1 cellular context compared by ENCODE assay signal in the genomic region with DNA sequence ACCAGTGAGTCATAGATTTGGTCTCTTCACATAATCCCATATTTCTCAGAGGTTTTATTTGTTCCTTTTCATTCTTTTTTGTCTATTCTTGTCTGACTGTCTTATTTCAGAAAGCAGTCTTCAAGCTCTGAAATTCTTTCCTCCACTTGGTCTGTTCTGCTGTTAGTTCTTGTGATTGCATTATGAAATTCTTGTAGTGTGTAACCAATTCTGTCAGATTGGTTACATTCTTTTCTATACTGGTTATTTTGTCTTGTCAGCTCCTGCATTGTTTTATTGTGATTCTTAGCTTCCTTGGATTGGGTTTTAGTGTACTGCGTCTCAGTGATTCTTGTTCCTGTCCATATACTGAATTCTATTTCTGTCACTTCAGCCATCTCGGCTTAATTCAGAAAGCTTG.
A peak's percentile ranks its signal among the peaks of the same experiment; 100 is the strongest.
TF ChIP-seq lines count a peak whose summit lies in the region.

No MANE protein-coding gene starts in this region.

TF ChIP-seq in HepG2, 621 proteins besides CTCF, POLR2A, EP300 and RAD21:
- TF ChIP-seq ARNTL (CRISPR knock-in tag; IDR thresholded peaks at IDR 0.05) (no peak), NRL (CRISPR knock-in tag; IDR thresholded peaks at IDR 0.05; ENCODE audit: borderline replicate concordance) (no peak), PRMT3 (CRISPR knock-in tag; IDR thresholded peaks at IDR 0.05; ENCODE audit: borderline replicate concordance, low read depth) (no peak), GATAD2A (CRISPR knock-in tag; IDR thresholded peaks at IDR 0.05) (0 out of 2 replicates have a peak, but pooled peaks have one; percentile 20), ZNF335 (CRISPR knock-in tag; IDR thresholded peaks at IDR 0.05) (peak; percentile 51; the same call in 1 of the 2 replicates)
